Comparison of ENCODE assay signal across 8 cellular contexts in genomic region chr7:87152112-87152896, GRCh38. TPM values are rescaled to one million over a fixed set of nuclear protein-coding genes. Genes with fewer than 3 reads are reported as not detected.
A peak's percentile ranks its signal among the peaks of the same experiment; 100 is the strongest.
DNase-seq lines count a peak whose midpoint lies in the region; ATAC-seq and TF ChIP-seq lines count a peak whose summit lies in the region.

A gene with protein sequence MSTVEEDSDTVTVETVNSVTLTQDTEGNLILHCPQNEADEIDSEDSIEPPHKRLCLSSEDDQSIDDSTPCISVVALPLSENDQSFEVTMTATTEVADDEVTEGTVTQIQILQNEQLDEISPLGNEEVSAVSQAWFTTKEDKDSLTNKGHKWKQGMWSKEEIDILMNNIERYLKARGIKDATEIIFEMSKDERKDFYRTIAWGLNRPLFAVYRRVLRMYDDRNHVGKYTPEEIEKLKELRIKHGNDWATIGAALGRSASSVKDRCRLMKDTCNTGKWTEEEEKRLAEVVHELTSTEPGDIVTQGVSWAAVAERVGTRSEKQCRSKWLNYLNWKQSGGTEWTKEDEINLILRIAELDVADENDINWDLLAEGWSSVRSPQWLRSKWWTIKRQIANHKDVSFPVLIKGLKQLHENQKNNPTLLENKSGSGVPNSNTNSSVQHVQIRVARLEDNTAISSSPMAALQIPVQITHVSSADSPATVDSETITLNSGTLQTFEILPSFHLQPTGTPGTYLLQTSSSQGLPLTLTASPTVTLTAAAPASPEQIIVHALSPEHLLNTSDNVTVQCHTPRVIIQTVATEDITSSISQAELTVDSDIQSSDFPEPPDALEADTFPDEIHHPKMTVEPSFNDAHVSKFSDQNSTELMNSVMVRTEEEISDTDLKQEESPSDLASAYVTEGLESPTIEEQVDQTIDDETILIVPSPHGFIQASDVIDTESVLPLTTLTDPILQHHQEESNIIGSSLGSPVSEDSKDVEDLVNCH (plus strand): TSS chr7:87152453. CDS start chr7:87164942, 12,489 bp downstream.

- no peaks in the 10 kb centered on the region for H3K36me3 ChIP-seq in testis (ENCODE audit: low read depth, missing control alignments)

- TF ChIP-seq CTCF in omental fat pad (IDR thresholded peaks at IDR 0.05): no peak
- TF ChIP-seq CTCF in testis (IDR thresholded peaks at IDR 0.05): peak in 1 of 3 experiments; percentile 26

- H3K27ac Mint-ChIP-seq in activated naive CD4-positive, alpha-beta T cell treated with anti-CD3 and anti-CD28 coated beads, Interleukin-2, amount 50 U/mL, for 72 hours: peak within 1 kb of the TSS; percentile 97 to 99

- intact Hi-C loops in testis (cut with DNase I; ENCODE audit: low total_unique reads): no loop called here

- H3K4me3 ChIP-seq in GM08714 (ENCODE audit: low read length) (peak within 1 kb of the TSS; percentile 83), testis (peak within 1 kb of the TSS; percentile 83 to 90)

- DNase-seq in NCI-H1092 treated with DMSO at 0.1 percent for 48 hours (lab: John Stamatoyannopoulos, UW) (peak; percentile 97), SKM-1 (lab: John Stamatoyannopoulos, UW; ENCODE audit: unreplicated experiment) (peak; percentile 83), glomerular visceral epithelial cell (ENCODE audit: extremely low spot score) (peak; percentile 95), omental fat pad (ENCODE audit: low spot score) (peak; percentile 78), testis (peak; percentile 96)
- peak; percentile 81 to 93 for DNase-seq in activated naive CD4-positive, alpha-beta T cell treated with anti-CD3 and anti-CD28 coated beads, Interleukin-2, amount 50 U/mL, for 72 hours (ENCODE audit: low spot score in 2 of 2)

- H3K4me1 ChIP-seq in testis: peaks cover 17% of the 10 kb centered on the region

- TF ChIP-seq POLR2A in testis (IDR thresholded peaks at IDR 0.05): peak; percentile 20

- no peaks in the 10 kb centered on the region for H3K9me3 ChIP-seq in testis

- 1% methylated on average over 16 to 53 of the region's 71 CpGs for WGBS in testis, 2 donors

- ATAC-seq in HG02610 (IDR thresholded peaks at IDR 0.05; ENCODE audit: unreplicated experiment) (peak; percentile 84), omental fat pad (ENCODE audit: low FRiP score) (peak; percentile 97)
- ATAC-seq in activated naive CD4-positive, alpha-beta T cell treated with anti-CD3 and anti-CD28 coated beads, Interleukin-2, amount 50 U/mL, for 72 hours: peak; percentile 88 to 91

- no peaks in the 10 kb centered on the region for H3K27me3 ChIP-seq in testis

- H3K9me3 Mint-ChIP-seq in activated naive CD4-positive, alpha-beta T cell treated with anti-CD3 and anti-CD28 coated beads, Interleukin-2, amount 50 U/mL, for 72 hours: no peaks in the 10 kb centered on the region

- peak within 1 kb of the TSS; percentile 96 to 98 for H3K27ac ChIP-seq in testis

- H3K36me3 Mint-ChIP-seq in activated naive CD4-positive, alpha-beta T cell treated with anti-CD3 and anti-CD28 coated beads, Interleukin-2, amount 50 U/mL, for 72 hours: peaks cover 19 to 28% of the 10 kb centered on the region in 2 donors

RNA-seq across cellular contexts. Expression of the gene that starts here (rescaled TPM):
- 100 to 1,000 TPM in 1 of 2 donors, 10 to 100 TPM in 1; 85.1 to 106 TPM for total RNA-seq in activated naive CD4-positive, alpha-beta T cell treated with anti-CD3 and anti-CD28 coated beads, Interleukin-2, amount 50 U/mL, for 72 hours
- 100 to 1,000 TPM in 1 of 4 donors, 10 to 100 TPM in 3; 64.4 to 121 (median 78.4) TPM for total RNA-seq in omental fat pad
- total RNA-seq in testis: 100 to 1,000 TPM; 148 to 196 TPM
- 118 TPM for polyA plus RNA-seq in testis (ENCODE audit: insufficient read depth, low read depth, low replicate concordance)

Comparison
In these comparisons a context has a peak if more than half of its experiments do, and no peak if none do; other contexts are left out.
1. Peak in every context shown above with its lines: DNase-seq, ATAC-seq, H3K4me3 ChIP-seq and H3K27ac ChIP-seq.